Comparison of ENCODE assay signal across 18 cellular contexts in genomic region chr5:40995816-40996586, GRCh38.
"Had no signal": no experiment of that assay in that cellular context is flagged by ENCODE, and none has a peak within 500 bp of the region (broad histone marks: within the 10 kb centered on the region; RNA-seq: fewer than 3 reads in every experiment).

No MANE protein-coding gene starts in this region.

- H3K4me3 ChIP-seq: heart right ventricle, lung, psoas muscle, spleen, tibial artery, upper lobe of left lung, uterus had no signal

- ATAC-seq: esophagus mucosa; heart right ventricle; left cardiac atrium; left ventricle myocardium superior; naive thymus-derived CD4-positive, alpha-beta T cell; psoas muscle; sciatic nerve; stimulated activated memory B cell treated with anti-CD40 and anti-IgM and Interleukin-4, amounts not matched to agents 10 μg/mL and 1 μg/mL and 100 μg/mL, for 72 hours had no signal

- DNase-seq: heart right ventricle; hypothalamus; left cardiac atrium; left ventricle myocardium superior; naive thymus-derived CD4-positive, alpha-beta T cell; psoas muscle; spleen; stimulated activated CD4-positive, alpha-beta T cell treated with anti-CD3 and anti-CD28 coated beads, Interleukin-15, amount 100 ng/mL, for 24 hours; stimulated activated CD4-positive, alpha-beta T cell treated with anti-CD3 and anti-CD28 coated beads, Interleukin-1b, Interleukin-23, amount 100 ng/mL, for 48 hours; stimulated activated CD4-positive, alpha-beta T cell treated with anti-CD3 and anti-CD28 coated beads, Interleukin-4, amount 100 ng/mL, for 24 hours; tibial artery; upper lobe of left lung; uterus had no signal

- H3K36me3 ChIP-seq: heart right ventricle, neutrophil, spleen, tibial artery, upper lobe of left lung, uterus had no signal

- H3K4me1 ChIP-seq: psoas muscle, spleen, uterus had no signal

- H3K27me3 ChIP-seq: heart right ventricle, neutrophil, spleen, tibial artery, upper lobe of left lung, uterus had no signal

- H3K27ac ChIP-seq: heart right ventricle, neutrophil, psoas muscle, spleen, tibial artery, upper lobe of left lung, uterus had no signal

- H3K9me3 ChIP-seq: heart right ventricle, neutrophil, psoas muscle, spleen, tibial artery, upper lobe of left lung, uterus had no signal
